Comparison of ENCODE assay signal across 9 cellular contexts in the genomic region with DNA sequence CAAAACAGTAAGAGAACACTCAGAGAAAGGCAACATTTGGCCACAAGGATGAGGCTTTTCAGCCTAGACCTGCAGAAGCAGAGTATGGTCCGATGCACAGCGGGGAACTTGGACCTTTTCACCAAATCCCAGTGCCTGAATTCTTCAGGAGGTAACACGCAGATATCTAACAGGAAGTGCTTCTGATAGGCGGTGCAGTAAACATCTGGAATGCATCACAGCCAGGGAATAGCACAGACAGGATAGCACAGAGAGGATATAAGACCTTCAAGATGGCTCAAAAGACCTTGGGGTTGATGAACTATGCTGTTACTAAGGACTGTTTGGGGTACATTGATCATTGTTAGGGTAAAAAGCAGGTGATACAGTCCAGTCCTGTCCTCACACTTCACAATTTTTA. TPM values are rescaled to one million over a fixed set of nuclear protein-coding genes. Genes with fewer than 3 reads are reported as not detected.
A peak's percentile ranks its signal among the peaks of the same experiment; 100 is the strongest.
DNase-seq lines count a peak whose midpoint lies in the region; ATAC-seq and TF ChIP-seq lines count a peak whose summit lies in the region.
"Had no signal": no experiment of that assay in that cellular context is flagged by ENCODE, and none has a peak within 500 bp of the region (broad histone marks: within the 10 kb centered on the region; RNA-seq: fewer than 3 reads in every experiment).

No MANE protein-coding gene starts in this region.

- H3K27ac Mint-ChIP-seq in activated naive CD4-positive, alpha-beta T cell treated with anti-CD3 and anti-CD28 coated beads, Interleukin-2, amount 10 ng/mL, durations not matched to agents 7 days and 5 days: no peak overlapping the region

- TF ChIP-seq EP300 in tibial nerve (IDR thresholded peaks at IDR 0.05): no peak

- no peaks in the 10 kb centered on the region for H3K27me3 Mint-ChIP-seq in activated naive CD4-positive, alpha-beta T cell treated with anti-CD3 and anti-CD28 coated beads, Interleukin-2, amount 10 ng/mL, durations not matched to agents 7 days and 5 days

- peaks cover 11 to 13% of the 10 kb centered on the region in 2 donors for H3K36me3 ChIP-seq in ascending aorta
- peaks cover 0 to 16% (median 9%) of the 10 kb centered on the region in 4 donors for H3K36me3 ChIP-seq in right lobe of liver
- peaks cover 0 to 49% (median 3%) of the 10 kb centered on the region in 3 donors for H3K36me3 ChIP-seq in tibial nerve

- no peak for ATAC-seq in right lobe of liver

- intact Hi-C loops in ascending aorta (cut with DNase I): loop anchor here (10.0 kb wide), 5 partner anchors 269 to 1401 kb away; a partner anchor contains a TSS
- intact Hi-C loops in right lobe of liver (cut with DNase I): no loop called here

- peaks cover 63% of the 10 kb centered on the region for H3K4me1 Mint-ChIP-seq in activated naive CD4-positive, alpha-beta T cell treated with anti-CD3 and anti-CD28 coated beads, Interleukin-2, amount 10 ng/mL, durations not matched to agents 7 days and 5 days

- WGBS in right lobe of liver (ENCODE audit: insufficient coverage, low coverage, low lambda C conversion rate, missing lambda C conversion rate): 43% methylated on average over 1 of the region's 4 CpGs
- WGBS in tibial nerve, 2 donors: 58 to 61% methylated on average over 4 of the region's 4 CpGs

- H3K9me3 ChIP-seq in ascending aorta (no peaks in the 10 kb centered on the region), right lobe of liver (no peaks in the 10 kb centered on the region), tibial nerve (no peaks in the 10 kb centered on the region)

- H3K4me3 Mint-ChIP-seq in activated naive CD4-positive, alpha-beta T cell treated with anti-CD3 and anti-CD28 coated beads, Interleukin-2, amount 10 ng/mL, durations not matched to agents 7 days and 5 days: peak overlapping the region; percentile 91

- H3K4me3 ChIP-seq in ascending aorta (peak overlapping the region; percentile 81 to 84), right lobe of liver (peak overlapping the region; percentile 95 to 98 (median 97)), tibial nerve (peak overlapping the region in 3 of 4 donors; percentile 9 to 94 (median 90))

- DNase-seq in activated naive CD4-positive, alpha-beta T cell treated with anti-CD3 and anti-CD28 coated beads, Interleukin-2, amount 10 ng/mL, durations not matched to agents 7 days and 5 days: no peak
- DNase-seq in activated naive CD4-positive, alpha-beta T cell treated with Interleukin-2 at 50 U/mL for 16 hours: no peak
- DNase-seq in ascending aorta (ENCODE audit: low spot score in 2 of 2): no peak
- DNase-seq in right lobe of liver: no peak
- no peak for DNase-seq in tibial nerve (ENCODE audit: low spot score in 2 of 2)
- DNase-seq in SKM-1 (lab: John Stamatoyannopoulos, UW; ENCODE audit: unreplicated experiment): no peak
- DNase-seq in NCI-H524 (lab: John Stamatoyannopoulos, UW): no peak
- DNase-seq in NCI-H510A treated with DMSO at 0.1 percent for 48 hours (lab: John Stamatoyannopoulos, UW): no peak
- DNase-seq: hippocampal formation had no signal

- CTCF ChIA-PET in activated naive CD4-positive, alpha-beta T cell treated with anti-CD3 and anti-CD28 coated beads, Interleukin-2, amount 10 ng/mL, durations not matched to agents 7 days and 5 days (lab: Charles Lee): interaction anchor here (0.7 to 2.1 kb wide), 9 partner anchors 10 to 271 kb away, joined by 3 to 11 read pairs (median 4); no protein-coding TSS in a partner anchor

- H3K27me3 ChIP-seq in ascending aorta (no peaks in the 10 kb centered on the region), right lobe of liver (no peaks in the 10 kb centered on the region), tibial nerve (no peaks in the 10 kb centered on the region)

- H3K27ac ChIP-seq in ascending aorta (peak overlapping the region in 1 of 2 donors; percentile 94), right lobe of liver (peak overlapping the region in 1 of 3 donors; percentile 84), tibial nerve (peak overlapping the region in 1 of 4 donors; percentile 96)

- peaks cover 42% of the 10 kb centered on the region for H3K36me3 Mint-ChIP-seq in activated naive CD4-positive, alpha-beta T cell treated with anti-CD3 and anti-CD28 coated beads, Interleukin-2, amount 10 ng/mL, durations not matched to agents 7 days and 5 days

- H3K9me3 Mint-ChIP-seq in activated naive CD4-positive, alpha-beta T cell treated with anti-CD3 and anti-CD28 coated beads, Interleukin-2, amount 10 ng/mL, durations not matched to agents 7 days and 5 days: no peaks in the 10 kb centered on the region

- no peak for TF ChIP-seq CTCF in ascending aorta (IDR thresholded peaks at IDR 0.05)
- no peak for TF ChIP-seq CTCF in right lobe of liver (IDR thresholded peaks at IDR 0.05)
- no peak for TF ChIP-seq CTCF in tibial nerve (IDR thresholded peaks at IDR 0.05)

- H3K4me1 ChIP-seq in ascending aorta (peaks cover 34 to 57% of the 10 kb centered on the region in 2 donors), right lobe of liver (peaks cover 0 to 59% (median 34%) of the 10 kb centered on the region in 4 donors), tibial nerve (peaks cover 5 to 71% (median 53%) of the 10 kb centered on the region in 4 donors)

- TF ChIP-seq POLR2A in right lobe of liver (IDR thresholded peaks at IDR 0.05) (no peak), tibial nerve (IDR thresholded peaks at IDR 0.05) (no peak)

RNA-seq across cellular contexts. Expression of a gene that starts 1.7 kb away (rescaled TPM):
- 61.9 TPM for total RNA-seq in ascending aorta
- 10 to 100 TPM; 28.3 to 42.6 (median 32.8) TPM for total RNA-seq in right lobe of liver
- 10 to 100 TPM; 27.1 to 35.4 (median 30.7) TPM for total RNA-seq in tibial nerve

RNA-seq across cellular contexts. Expression of a gene that starts 1.9 kb away (rescaled TPM):
- 127 TPM for total RNA-seq in ascending aorta
- total RNA-seq in right lobe of liver: 10 to 100 TPM; 39.8 to 80.3 (median 45.0) TPM
- 100 to 1,000 TPM; 132 to 172 (median 151) TPM for total RNA-seq in tibial nerve

RNA-seq across cellular contexts. Expression of a gene that starts 41.3 kb away (rescaled TPM):
- total RNA-seq in ascending aorta (57.4 TPM), right lobe of liver (10 to 100 TPM; 43.6 to 52.5 (median 46.8) TPM), tibial nerve (100 to 1,000 TPM in 1 of 4 donors, 10 to 100 TPM in 3; 79.4 to 106 (median 90.1) TPM)

RNA-seq across cellular contexts. Expression of a gene that starts 55.5 kb away (rescaled TPM):
- total RNA-seq in ascending aorta: 85.6 TPM
- 10 to 100 TPM; 52.8 to 83.9 (median 65.4) TPM for total RNA-seq in right lobe of liver
- total RNA-seq in tibial nerve: 100 to 1,000 TPM in 1 of 4 donors, 10 to 100 TPM in 3; 77.3 to 111 (median 85.0) TPM
